ENCODE assay signal across 29 cellular contexts in the genomic region with DNA sequence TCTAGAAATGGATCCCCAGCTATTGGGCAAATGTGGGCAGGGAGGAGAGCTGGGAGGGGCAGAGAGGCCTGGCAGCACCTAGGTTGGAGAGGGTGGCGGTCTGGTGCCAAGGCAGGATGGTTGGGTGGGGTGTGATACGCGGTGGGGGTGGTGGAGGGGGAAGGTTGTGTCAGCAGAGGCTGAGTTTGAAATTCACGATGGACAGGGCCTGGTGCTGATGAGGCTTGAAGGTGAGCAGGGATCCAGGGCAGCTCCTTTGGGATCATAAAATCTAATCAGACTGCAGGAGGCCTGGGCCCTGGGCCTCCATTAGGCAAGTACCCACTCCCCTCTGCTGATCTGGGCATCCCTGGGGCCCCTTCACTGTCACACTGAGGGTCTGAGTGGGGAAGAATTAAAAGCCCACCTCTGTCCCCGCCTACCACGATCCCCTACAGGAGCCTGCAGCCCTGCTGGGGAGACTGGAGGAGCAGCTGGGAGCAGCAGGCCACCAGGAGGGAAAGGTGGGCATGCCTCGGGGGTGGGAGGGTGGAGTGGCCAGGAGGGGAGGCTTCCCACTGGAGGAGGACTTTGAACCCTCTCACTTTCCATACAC. TPM values are rescaled to one million over a fixed set of nuclear protein-coding genes. Genes with fewer than 3 reads are reported as not detected.
"Had no signal": no experiment of that assay in that cellular context is flagged by ENCODE, and none has a peak within 500 bp of the region (broad histone marks: within the 10 kb centered on the region; RNA-seq: fewer than 3 reads in every experiment).

No MANE protein-coding gene starts in this region.

- H3K27me3 ChIP-seq: colonic mucosa, hepatocyte had no signal

- ATAC-seq: activated CD8-positive, alpha-beta T cell treated with anti-CD3 and anti-CD28 coated beads, Interleukin-2, amount 10 ng/mL, durations not matched to agents 7 days and 5 days; effector memory CD8-positive, alpha-beta T cell; esophagus mucosa; left lung; naive thymus-derived CD4-positive, alpha-beta T cell; sciatic nerve had no signal

- DNase-seq: activated CD4-positive, alpha-beta T cell treated with anti-CD3 and anti-CD28 coated beads, Interleukin-2, amount 50 U/mL, for 1 hour; activated CD4-positive, CD25-positive, alpha-beta regulatory T cell treated with anti-CD3 and anti-CD28 coated beads, Interleukin-2, amount 50 U/mL, for 72 hours; activated CD8-positive, alpha-beta T cell treated with anti-CD3 and anti-CD28 coated beads, Interleukin-2, amount 10 ng/mL, durations not matched to agents 7 days and 5 days; activated naive CD4-positive, alpha-beta T cell treated with Interleukin-2 at 50 U/mL for 16 hours; activated naive CD8-positive, alpha-beta T cell treated with anti-CD3 and anti-CD28 coated beads, Interleukin-2, amount 10 ng/mL, durations not matched to agents 7 days and 5 days; amniotic stem cell; colonic mucosa; effector memory CD8-positive, alpha-beta T cell; foreskin melanocyte; immature natural killer cell; naive thymus-derived CD4-positive, alpha-beta T cell; occipital lobe; stimulated activated CD4-positive, alpha-beta T cell treated with anti-CD3 and anti-CD28 coated beads, Interleukin-2, amount 100 ng/mL, for 48 hours; stimulated activated naive CD4-positive, alpha-beta T cell treated with Interleukin-2 at 50 U/mL for 16 hours; WERI-Rb-1 had no signal

- H3K4me3 ChIP-seq: breast epithelium, colonic mucosa, dorsolateral prefrontal cortex, hepatocyte, left lung, lung, smooth muscle cell, tibial artery had no signal

- H3K4me1 ChIP-seq: breast epithelium, colonic mucosa, left lung, tibial artery had no signal

- H3K9me3 ChIP-seq: breast epithelium, colonic mucosa, left lung, tibial artery had no signal

- H3K27ac ChIP-seq: breast epithelium, colonic mucosa, dorsolateral prefrontal cortex, hepatocyte, left lung, tibial artery, WERI-Rb-1 had no signal

- H3K36me3 ChIP-seq: breast epithelium, colonic mucosa, left lung, tibial artery, WERI-Rb-1 had no signal

RNA-seq across cellular contexts. Expression of gene IGLL1, which starts 24.0 kb away (rescaled TPM):
- total RNA-seq: activated CD8-positive, alpha-beta T cell treated with anti-CD3 and anti-CD28 coated beads, Interleukin-2, amount 10 ng/mL, durations not matched to agents 7 days and 5 days; activated naive CD8-positive, alpha-beta T cell treated with anti-CD3 and anti-CD28 coated beads, Interleukin-2, amount 10 ng/mL, durations not matched to agents 7 days and 5 days; breast epithelium; colonic mucosa; endothelial cell of umbilical vein; esophagus mucosa; hepatocyte; kidney epithelial cell; left lung; neural crest cell; occipital lobe; sciatic nerve; smooth muscle cell; subcutaneous adipose tissue; urinary bladder had no signal
